8 cellular contexts compared by ENCODE assay signal in the genomic region with DNA sequence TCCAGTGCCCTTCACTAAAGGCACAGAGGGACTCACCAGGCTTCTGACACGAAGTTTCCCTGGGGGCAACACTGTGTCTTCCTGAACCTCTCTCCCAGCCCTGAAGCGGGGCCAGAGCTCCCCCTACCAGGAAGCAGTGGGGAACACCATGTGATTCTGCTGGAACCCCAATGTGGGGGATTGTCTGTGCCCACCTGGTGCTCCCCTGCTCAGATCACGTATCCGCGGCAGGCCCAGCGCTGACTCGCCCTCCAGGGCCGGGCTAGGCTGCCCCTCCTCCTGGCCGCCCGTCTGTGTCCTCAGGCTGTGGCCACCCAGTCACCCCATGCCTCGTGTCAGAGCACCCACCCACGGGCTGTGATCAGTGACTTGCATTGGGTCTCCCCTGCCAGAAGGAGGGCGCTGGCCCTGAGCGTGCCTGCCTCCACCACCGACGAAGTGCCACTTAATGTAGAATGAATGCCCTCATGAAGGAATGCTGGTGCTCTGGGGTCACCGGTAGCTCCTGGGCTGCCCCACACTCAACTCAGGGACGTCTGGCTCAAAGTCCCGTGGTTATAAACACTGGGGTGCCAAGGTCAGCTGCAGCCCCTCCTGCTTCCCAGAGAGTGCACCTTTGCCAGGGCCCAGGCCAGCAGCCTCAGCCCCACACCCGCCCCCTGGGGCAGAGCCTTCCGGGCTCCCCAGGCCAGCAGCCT. TPM values are rescaled to one million over a fixed set of nuclear protein-coding genes. Genes with fewer than 3 reads are reported as not detected.
DNase-seq lines count a peak whose midpoint lies in the region; TF ChIP-seq lines count a peak whose summit lies in the region.

No MANE protein-coding gene starts in this region.

- peak; percentile 78 for DNase-seq in Daoy (ENCODE audit: low read depth)
- DNase-seq in NCI-H1694 treated with DMSO at 0.1 percent for 48 hours (lab: John Stamatoyannopoulos, UW), result peak; percentile 85
- peak; percentile 37 for DNase-seq in amniotic epithelial cell (ENCODE audit: low read depth)
- DNase-seq in nephron progenitor cell, result peak; percentile 51
- DNase-seq in glomerular visceral epithelial cell (ENCODE audit: extremely low spot score), result no peak
- DNase-seq in MV-4-11 (lab: John Stamatoyannopoulos, UW), result no peak
- no peak for DNase-seq in GF-D8 (lab: John Stamatoyannopoulos, UW)
- DNase-seq in central memory CD4-positive, alpha-beta T cell, result no peak

- no peak overlapping the region for H3K27ac Mint-ChIP-seq in nephron progenitor cell

- peaks cover 13% of the 10 kb centered on the region for H3K27me3 Mint-ChIP-seq in nephron progenitor cell (ENCODE audit: low read depth, poor library complexity)

- H3K4me3 Mint-ChIP-seq in nephron progenitor cell, result peak overlapping the region; percentile 23

- peaks cover 15% of the 10 kb centered on the region for H3K9me3 Mint-ChIP-seq in nephron progenitor cell

- H3K36me3 Mint-ChIP-seq in nephron progenitor cell (ENCODE audit: low read depth), result peaks cover 14% of the 10 kb centered on the region

- peaks cover 42% of the 10 kb centered on the region for H3K4me1 Mint-ChIP-seq in nephron progenitor cell

- peak; percentile 42 for TF ChIP-seq CTCF in nephron progenitor cell (IDR thresholded peaks at IDR 0.05)

RNA-seq across cellular contexts. Expression of gene SARDH, which starts 22.1 kb away (rescaled TPM):
- total RNA-seq in Daoy (2014; rRNA removed; shearing (Covaris generic)), result 0.45 and 1.2 TPM in 2 replicates

Comparison
In these comparisons a context has a peak if more than half of its experiments do, and no peak if none do; other contexts are left out.
1. DNase-seq: peak in Daoy (single experiment), NCI-H1694 treated with DMSO at 0.1 percent for 48 hours (single experiment), amniotic epithelial cell (single experiment) and nephron progenitor cell (single experiment); none in glomerular visceral epithelial cell (single experiment), MV-4-11 (single experiment), GF-D8 (single experiment) and central memory CD4-positive, alpha-beta T cell (single experiment).